In the genomic region with DNA sequence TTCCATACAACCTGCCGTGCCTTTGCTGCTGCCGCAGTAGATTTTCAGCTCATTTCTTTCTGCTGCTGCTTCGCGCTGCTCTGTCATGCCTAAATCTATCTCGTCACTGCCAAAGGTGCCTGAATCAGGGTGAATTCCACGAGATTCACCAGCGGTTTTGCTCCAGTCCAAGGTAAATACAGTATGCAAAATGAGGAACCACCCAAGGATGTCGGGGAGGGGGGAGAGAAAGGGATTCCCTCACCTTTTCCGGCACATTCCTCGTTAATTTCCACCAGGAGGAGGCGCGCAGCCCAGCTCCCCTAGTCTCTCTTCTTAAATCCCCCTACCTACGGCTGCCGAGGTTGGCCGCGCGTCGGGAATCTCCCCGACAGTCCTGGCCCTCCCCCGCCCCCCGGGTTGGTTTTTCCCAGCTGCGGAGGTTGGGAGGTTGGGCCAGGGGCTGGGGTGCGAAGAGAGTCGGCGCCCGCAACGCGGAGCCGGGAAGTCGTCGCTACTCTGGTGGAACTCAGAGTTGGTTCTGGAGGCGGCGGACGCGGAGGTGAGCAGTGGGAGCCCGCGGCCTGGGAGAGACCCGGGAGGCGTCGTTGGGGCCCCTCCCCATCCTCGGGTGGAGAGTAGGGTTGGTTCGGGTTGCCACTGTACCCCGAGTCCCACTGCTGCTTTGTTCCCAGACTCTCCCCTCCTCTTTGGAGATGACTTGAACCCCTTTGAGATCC, we compare ENCODE assay signal across 8 cellular contexts. TPM values are rescaled to one million over a fixed set of nuclear protein-coding genes. Genes with fewer than 3 reads are reported as not detected.
A peak's percentile ranks its signal among the peaks of the same experiment; 100 is the strongest.
DNase-seq lines count a peak whose midpoint lies in the region; ATAC-seq and TF ChIP-seq lines count a peak whose summit lies in the region.

Gene TPBG, plus strand, starts transcription at position 450 of the 719 bp plus-strand sequence. CDS start 1,145 bp downstream, outside the sequence.

- H3K9me3 Mint-ChIP-seq in CD4-positive, alpha-beta memory T cell, result peaks cover 0 to 3% (median 0%) of the 10 kb centered on the region in 8 donors

- H3K36me3 Mint-ChIP-seq in CD4-positive, alpha-beta memory T cell, result peaks cover 0 to 1% of the 10 kb centered on the region in 2 donors

- peaks cover 11% of the 10 kb centered on the region for H3K4me1 ChIP-seq in CD4-positive, alpha-beta memory T cell (ENCODE audit: insufficient read depth, low read length)
- peaks cover 21% of the 10 kb centered on the region for H3K4me1 ChIP-seq in HUES6 (ENCODE audit: control insufficient read depth, insufficient read depth, low read length)
- H3K4me1 ChIP-seq in right lobe of liver, result peaks cover 0 to 17% (median 4%) of the 10 kb centered on the region in 4 donors

- H3K27me3 Mint-ChIP-seq in CD4-positive, alpha-beta memory T cell, result peaks cover 15 to 27% of the 10 kb centered on the region in 2 donors

- TF ChIP-seq POLR2A in right lobe of liver (IDR thresholded peaks at IDR 0.05), result no peak

- H3K9ac ChIP-seq in HUES6 (ENCODE audit: low read length), result peak within 1 kb of the TSS; percentile 95

- peak; percentile 5 to 39 (median 15) for DNase-seq in CD4-positive, alpha-beta memory T cell
- peak; percentile 13 for DNase-seq in T-helper 9 cell
- peak; percentile 90 for DNase-seq in ecto neural progenitor cell (ENCODE audit: low spot score)
- DNase-seq in right lobe of liver, result peak in 2 of 3 donors; percentile 42 to 57
- peak; percentile 67 for DNase-seq in stromal cell of bone marrow (ENCODE audit: low read depth)
- DNase-seq in OCI-M2 (lab: John Stamatoyannopoulos, UW; ENCODE audit: unreplicated experiment), result no peak

- peak; percentile 51 for ATAC-seq in GM19035 (IDR thresholded peaks at IDR 0.05; ENCODE audit: unreplicated experiment)
- peak; percentile 56 to 79 (median 66) for ATAC-seq in right lobe of liver

- H3K4me1 Mint-ChIP-seq in CD4-positive, alpha-beta memory T cell, result peaks cover 7 to 31% (median 21%) of the 10 kb centered on the region in 4 donors

- 4% methylated on average over 21 of the region's 43 CpGs for WGBS in right lobe of liver (ENCODE audit: insufficient coverage, low coverage, low lambda C conversion rate, missing lambda C conversion rate)

- no peak within 1 kb of the TSS for H3K27ac ChIP-seq in CD4-positive, alpha-beta memory T cell (ENCODE audit: low read depth, low read length)
- H3K27ac ChIP-seq in HUES6 (ENCODE audit: low read depth, low read length), result peak within 1 kb of the TSS; percentile 80; the same call in 1 of the 2 replicates
- peak within 1 kb of the TSS in 1 of 3 donors; percentile 34 for H3K27ac ChIP-seq in right lobe of liver

- intact Hi-C loops in CD4-positive, alpha-beta memory T cell (cut with micrococcal nuclease), result loop anchor here (5.0 kb wide), 1 partner anchor 91 kb away; no protein-coding TSS in a partner anchor
- intact Hi-C loops in right lobe of liver (cut with DNase I), result no loop called here

- H3K9me3 ChIP-seq in CD4-positive, alpha-beta memory T cell (ENCODE audit: control insufficient read depth in 1 of 2, low read length in 2 of 2), result no peaks in the 10 kb centered on the region
- H3K9me3 ChIP-seq in HUES6 (ENCODE audit: control insufficient read depth, insufficient read depth, low read depth, low read length), result no peaks in the 10 kb centered on the region
- H3K9me3 ChIP-seq in right lobe of liver, result no peaks in the 10 kb centered on the region

- TF ChIP-seq CTCF in right lobe of liver (IDR thresholded peaks at IDR 0.05), result peak in 2 of 4 donors; percentile 8 to 17

- H3K4me3 Mint-ChIP-seq in CD4-positive, alpha-beta memory T cell, result peak within 1 kb of the TSS; percentile 85 to 91 (median 88)

- H3K4me3 ChIP-seq in CD4-positive, alpha-beta memory T cell (ENCODE audit: low read length in 2 of 2), result peak within 1 kb of the TSS; percentile 29 to 52
- H3K4me3 ChIP-seq in HUES6 (ENCODE audit: low read depth, low read length) (peak within 1 kb of the TSS; percentile 72), right lobe of liver (peak within 1 kb of the TSS; percentile 45 to 58 (median 54))

- peaks cover 14% of the 10 kb centered on the region for H3K27me3 ChIP-seq in CD4-positive, alpha-beta memory T cell (ENCODE audit: insufficient read depth, low read length)
- H3K27me3 ChIP-seq in HUES6 (ENCODE audit: control insufficient read depth, insufficient read depth, low read length) (peaks cover 5% of the 10 kb centered on the region; the same call in 1 of the 2 replicates), right lobe of liver (peaks cover 0 to 9% of the 10 kb centered on the region in 2 donors)

- CTCF ChIA-PET in CD4-positive, alpha-beta memory T cell (lab: Charles Lee; ENCODE audit: partially characterized antibody), result no interaction called here

- POLR2A ChIA-PET in CD4-positive, alpha-beta memory T cell (lab: Charles Lee; ENCODE audit: partially characterized antibody), result no interaction called here

- H3K36me3 ChIP-seq in CD4-positive, alpha-beta memory T cell (ENCODE audit: insufficient read depth, low read length), result no peaks in the 10 kb centered on the region
- peaks cover 4% of the 10 kb centered on the region for H3K36me3 ChIP-seq in HUES6 (ENCODE audit: control insufficient read depth, insufficient read depth, low read length)
- H3K36me3 ChIP-seq in right lobe of liver, result no peaks in the 10 kb centered on the region

- peak within 1 kb of the TSS in 4 of 7 donors; percentile 9 to 77 (median 46) for H3K27ac Mint-ChIP-seq in CD4-positive, alpha-beta memory T cell

RNA-seq across cellular contexts. Expression of gene TPBG, which starts in this region (rescaled TPM):
- under 1 TPM; 0.79 to 1.00 TPM for total RNA-seq in CD4-positive, alpha-beta memory T cell
- 1 to 10 TPM; 1.6 to 1.7 TPM for polyA plus RNA-seq in CD4-positive, alpha-beta memory T cell
- 1 to 10 TPM in 3 of 6 experiments, under 1 TPM in 3; 0.42 to 1.4 (median 0.99) TPM for total RNA-seq in right lobe of liver
